In the genomic region with DNA sequence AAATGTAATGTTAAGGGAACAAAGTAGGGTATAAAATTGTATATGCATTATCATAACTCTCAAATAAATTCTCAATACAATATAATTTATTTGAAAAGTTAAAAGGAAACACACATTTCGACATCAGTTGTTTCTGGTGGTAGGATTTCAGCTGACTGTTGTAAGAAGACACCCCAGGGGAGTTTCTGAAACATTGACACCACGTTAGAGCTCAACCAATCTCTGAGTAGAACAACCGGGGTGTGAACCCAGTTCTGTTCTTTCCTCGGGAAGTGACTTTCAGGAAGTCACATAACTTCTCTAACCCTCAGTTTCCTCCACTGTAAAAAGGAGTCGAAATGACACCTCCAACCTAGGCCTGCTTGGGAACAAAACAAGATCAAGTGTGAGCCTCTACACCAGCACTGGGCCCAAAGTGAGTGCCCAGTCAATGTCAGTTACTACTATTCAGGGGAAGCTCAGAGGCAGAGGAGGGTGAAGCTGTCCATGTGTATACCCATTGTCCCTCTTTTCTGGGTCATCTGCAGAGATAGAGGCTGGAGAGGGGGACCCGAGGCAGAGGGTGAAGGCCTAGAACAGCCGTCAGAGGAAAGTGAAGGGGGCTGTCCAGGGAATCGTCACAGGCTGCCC, we compare ENCODE assay signal across 1 cellular context.
TF ChIP-seq lines count a peak whose summit lies in the region.

No MANE protein-coding gene starts in this region.

TF ChIP-seq in IMR-90, 13 proteins besides CTCF, POLR2A, EP300 and RAD21:
- no peak for TF ChIP-seq FOS (IDR thresholded peaks at IDR 0.05; ENCODE audit: low read depth, low read length)
- TF ChIP-seq MAFK (IDR thresholded peaks at IDR 0.05; ENCODE audit: low read depth, low read length) = no peak
- TF ChIP-seq CEBPB (IDR thresholded peaks at IDR 0.05; ENCODE audit: low read depth, low read length) = no peak
- no peak for TF ChIP-seq CHD1 (IDR thresholded peaks at IDR 0.05; ENCODE audit: low read depth, low read length)
- no peak for TF ChIP-seq SMC3 (IDR thresholded peaks at IDR 0.05; ENCODE audit: low read depth, low read length)
- TF ChIP-seq, protein P1, sequence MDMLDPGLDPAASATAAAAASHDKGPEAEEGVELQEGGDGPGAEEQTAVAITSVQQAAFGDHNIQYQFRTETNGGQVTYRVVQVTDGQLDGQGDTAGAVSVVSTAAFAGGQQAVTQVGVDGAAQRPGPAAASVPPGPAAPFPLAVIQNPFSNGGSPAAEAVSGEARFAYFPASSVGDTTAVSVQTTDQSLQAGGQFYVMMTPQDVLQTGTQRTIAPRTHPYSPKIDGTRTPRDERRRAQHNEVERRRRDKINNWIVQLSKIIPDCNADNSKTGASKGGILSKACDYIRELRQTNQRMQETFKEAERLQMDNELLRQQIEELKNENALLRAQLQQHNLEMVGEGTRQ (IDR thresholded peaks at IDR 0.05; ENCODE audit: low read depth, low read length) = no peak
- no peak for TF ChIP-seq BHLHE40 (IDR thresholded peaks at IDR 0.05; ENCODE audit: low read depth, low read length)
- no peak for TF ChIP-seq MXI1 (IDR thresholded peaks at IDR 0.05; ENCODE audit: borderline replicate concordance, low read depth, low read length)
